ENCODE assay signal across 11 cellular contexts in genomic region chr13:96771501-96772367, GRCh38.
DNase-seq lines count a peak whose midpoint lies in the region; ATAC-seq and TF ChIP-seq lines count a peak whose summit lies in the region.
"Had no signal": no experiment of that assay in that cellular context is flagged by ENCODE, and none has a peak within 500 bp of the region (broad histone marks: within the 10 kb centered on the region; RNA-seq: fewer than 3 reads in every experiment).

No MANE protein-coding gene starts in this region.

- H3K9me3 ChIP-seq in A673 (ENCODE audit: low read depth, low read length, poor library complexity, severe bottlenecking) = no peaks in the 10 kb centered on the region
- H3K9me3 ChIP-seq: thoracic aorta had no signal

- H3K36me3 ChIP-seq in A673 (ENCODE audit: insufficient read depth, low read length, poor library complexity, severe bottlenecking) = no peaks in the 10 kb centered on the region
- H3K36me3 ChIP-seq: thoracic aorta had no signal

- peak; percentile 70 for ATAC-seq in GM19324 (IDR thresholded peaks at IDR 0.05; ENCODE audit: low FRiP score, unreplicated experiment)
- peak; percentile 81 for ATAC-seq in HG02970 (IDR thresholded peaks at IDR 0.05; ENCODE audit: low FRiP score, unreplicated experiment)
- ATAC-seq: activated CD8-positive, alpha-beta T cell treated with anti-CD3 and anti-CD28 coated beads, Interleukin-2, amount 10 ng/mL, durations not matched to agents 7 days and 5 days had no signal

- H3K27ac ChIP-seq in A673 (ENCODE audit: low read depth, low read length, poor library complexity, severe bottlenecking) = no peak overlapping the region
- H3K27ac ChIP-seq: thoracic aorta had no signal

- H3K4me3 ChIP-seq in A673 (ENCODE audit: low read depth, low read length, poor library complexity, severe bottlenecking) = no peak overlapping the region
- H3K4me3 ChIP-seq: thoracic aorta had no signal

- POLR2A ChIA-PET in A673 (lab: Charles Lee; ENCODE audit: low non-redundant PET) = no interaction called here

- no peak for TF ChIP-seq CTCF in A673 (conservative IDR thresholded peaks at IDR 0.05; ENCODE audit: low read depth, low read length)

- H3K27me3 ChIP-seq in A673 (replicated peaks; ENCODE audit: insufficient read depth, low read depth, low read length, poor library complexity) = no peaks in the 10 kb centered on the region

- no TSS peak for BruUV-seq in A673 (replicated peaks; lab: Mats Ljungman, UMichigan)

- intact Hi-C loops in A673 (cut with micrococcal nuclease; ENCODE audit: unreplicated experiment) = no loop called here

- CTCF ChIA-PET in A673 (lab: Charles Lee) = no interaction called here

- H3K4me1 ChIP-seq in A673 (ENCODE audit: insufficient read depth, low read length, poor library complexity, severe bottlenecking) = no peaks in the 10 kb centered on the region

- DNase-seq in COR-L47 (lab: John Stamatoyannopoulos, UW) (peak; percentile 66), NOMO-1 treated with DMSO at 0.1 percent for 48 hours (lab: John Stamatoyannopoulos, UW; ENCODE audit: unreplicated experiment) (peak; percentile 67), A673 (ENCODE audit: low spot score) (no peak), AML-193 (lab: John Stamatoyannopoulos, UW) (no peak), NCI-H1092 treated with DMSO at 0.1 percent for 48 hours (lab: John Stamatoyannopoulos, UW) (no peak)
- DNase-seq in activated CD4-positive, alpha-beta T cell treated with anti-CD3 and anti-CD28 coated beads, Interleukin-2, amount 50 U/mL, for 4 hours = no peak
- DNase-seq: activated CD8-positive, alpha-beta T cell treated with anti-CD3 and anti-CD28 coated beads, Interleukin-2, amount 10 ng/mL, durations not matched to agents 7 days and 5 days; CD8-positive, alpha-beta memory T cell had no signal

Comparison
In these comparisons a context has a peak if more than half of its experiments do, and no peak if none do; other contexts are left out.
1. DNase-seq: peak in COR-L47 (single experiment) and NOMO-1 treated with DMSO at 0.1 percent for 48 hours (single experiment); none in activated CD4-positive, alpha-beta T cell treated with anti-CD3 and anti-CD28 coated beads, Interleukin-2, amount 50 U/mL, for 4 hours (0 of 2), A673 (single experiment), AML-193 (0 of 2) and NCI-H1092 treated with DMSO at 0.1 percent for 48 hours (single experiment).